8 cellular contexts compared by ENCODE assay signal in genomic region chr1:47934243-47934805, GRCh38.
DNase-seq lines count a peak whose midpoint lies in the region; ATAC-seq and TF ChIP-seq lines count a peak whose summit lies in the region.

No MANE protein-coding gene starts in this region.

- H3K4me3 ChIP-seq in epithelial cell of proximal tubule (ENCODE audit: low read depth, low read length), result no peak overlapping the region
- no peak overlapping the region for H3K4me3 ChIP-seq in lower leg skin (ENCODE audit: low read depth, poor library complexity, severe bottlenecking)
- no peak overlapping the region for H3K4me3 ChIP-seq in tibial artery

- peaks cover 0 to 77% (median 49%) of the 10 kb centered on the region in 4 donors for H3K4me1 ChIP-seq in tibial artery

- H3K27me3 ChIP-seq in tibial artery, result no peaks in the 10 kb centered on the region

- DNase-seq in NCI-H1105 treated with DMSO at 0.1 percent for 48 hours (lab: John Stamatoyannopoulos, UW) (peak; percentile 66), epithelial cell of proximal tubule (ENCODE audit: low read depth) (peak; percentile 91), lower leg skin (ENCODE audit: low spot score in 2 of 2) (peak; percentile 90 to 96), tibial artery (peak; percentile 94 to 96), superior temporal gyrus (ENCODE audit: extremely low spot score) (no peak)
- no peak for DNase-seq in stimulated activated CD4-positive, alpha-beta T cell treated with anti-CD3 and anti-CD28 coated beads, Interleukin-12 subunit alpha, Interleukin-12 subunit beta, amount 100 ng/mL, for 4 hours

- H3K9me3 ChIP-seq in tibial artery, result no peaks in the 10 kb centered on the region

- TF ChIP-seq CTCF in epithelial cell of proximal tubule (conservative IDR thresholded peaks at IDR 0.05; ENCODE audit: low read depth, low read length) (peak; percentile 21), lower leg skin (IDR thresholded peaks at IDR 0.05) (no peak), tibial artery (IDR thresholded peaks at IDR 0.05) (peak in 1 of 2 experiments; percentile 12)

- H3K36me3 ChIP-seq in tibial artery, result no peaks in the 10 kb centered on the region

- no peak for ATAC-seq in HG02938 (IDR thresholded peaks at IDR 0.05; ENCODE audit: unreplicated experiment)
- ATAC-seq in GM21390 (IDR thresholded peaks at IDR 0.05; ENCODE audit: unreplicated experiment), result no peak

- WGBS in lower leg skin, 2 donors, result 20 to 40% methylated on average over 9 of the region's 9 CpGs

- TF ChIP-seq POLR2A in lower leg skin (IDR thresholded peaks at IDR 0.05), result no peak

- peak overlapping the region; percentile 70 to 71 for H3K27ac ChIP-seq in tibial artery

- intact Hi-C loops in lower leg skin (cut with DNase I; ENCODE audit: low total_unique reads) (no loop called here), tibial artery (cut with DNase I; ENCODE audit: low total_unique reads) (loop anchor here (2.0 kb wide), 1 partner anchor 58 kb away; no protein-coding TSS in a partner anchor)

Comparison
In these comparisons a context has a peak if more than half of its experiments do, and no peak if none do; other contexts are left out.
1. DNase-seq: peak in NCI-H1105 treated with DMSO at 0.1 percent for 48 hours (single experiment), epithelial cell of proximal tubule (single experiment), lower leg skin (2 of 2) and tibial artery (2 of 2); none in superior temporal gyrus (single experiment) and stimulated activated CD4-positive, alpha-beta T cell treated with anti-CD3 and anti-CD28 coated beads, Interleukin-12 subunit alpha, Interleukin-12 subunit beta, amount 100 ng/mL, for 4 hours (single experiment).